8 cellular contexts compared by ENCODE assay signal in the genomic region with DNA sequence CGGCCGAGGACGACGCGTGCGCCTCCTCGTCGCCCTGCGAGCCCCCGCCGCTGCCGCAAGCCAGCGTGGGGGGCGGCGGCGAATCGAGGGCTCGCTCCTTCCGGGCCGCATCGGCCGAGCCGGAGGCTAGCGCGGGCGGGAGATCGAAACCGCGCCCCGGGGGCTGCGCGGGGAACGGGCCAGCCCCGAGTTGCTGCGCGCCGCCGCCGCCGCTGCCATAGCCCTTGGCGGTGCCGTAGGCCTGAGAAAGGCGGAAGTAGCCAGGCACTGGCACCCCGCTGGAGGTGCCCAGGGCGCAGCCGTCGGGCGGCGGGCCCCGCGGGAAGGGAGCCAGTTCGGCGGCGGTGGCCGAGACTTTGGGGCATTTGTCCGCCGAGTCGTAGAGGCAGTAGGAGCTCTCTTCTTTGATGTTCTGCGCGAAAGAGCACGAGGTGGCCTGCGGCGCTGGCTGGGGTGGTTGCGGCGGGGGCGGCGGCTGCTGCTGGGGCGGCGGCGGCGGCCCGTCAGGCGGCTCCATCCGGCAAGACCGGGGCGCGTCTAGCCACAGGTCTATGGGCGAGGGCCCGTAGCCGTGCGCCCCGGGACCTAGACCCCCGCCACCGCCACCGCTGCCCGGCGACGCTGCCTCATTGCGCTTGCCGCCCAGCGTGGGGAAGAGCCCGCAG. TPM values are rescaled to one million over a fixed set of nuclear protein-coding genes. Genes with fewer than 3 reads are reported as not detected.
DNase-seq lines count a peak whose midpoint lies in the region; ATAC-seq and TF ChIP-seq lines count a peak whose summit lies in the region.

No MANE protein-coding gene starts in this region.

- TF ChIP-seq POLR2A in HCT116 (IDR thresholded peaks at IDR 0.05; ENCODE audit: borderline replicate concordance, extremely low read depth, insufficient read depth, insufficient read length) (no peak), testis (IDR thresholded peaks at IDR 0.05) (no peak)

- TF ChIP-seq CTCF in BJ (IDR thresholded peaks at IDR 0.05; ENCODE audit: insufficient read depth, low read depth, low read length) (no peak), HCT116 (IDR thresholded peaks at IDR 0.05 in 2 of 3, conservative IDR thresholded peaks at IDR 0.05 in 1 of 3; ENCODE audit: borderline replicate concordance in 1 of 3, insufficient read depth in 1 of 3, low read depth in 2 of 3, low read length in 2 of 3) (no peak), testis (IDR thresholded peaks at IDR 0.05) (no peak)

- peak; percentile 24 for ATAC-seq in HCT116
- peak; percentile 63 to 70 for ATAC-seq in activated T-cell treated with anti-CD3 and anti-CD28 coated beads, Interleukin-2, amount 50 U/mL, for 4 hours
- ATAC-seq in left colon = peak; percentile 11

- no peaks in the 10 kb centered on the region for H3K9me2 ChIP-seq in HCT116 (ENCODE audit: insufficient read depth)

- no peak for DNase-seq in BJ (ENCODE audit: low read depth)
- DNase-seq in HCT116 (ENCODE audit: low read depth, low spot score) = no peak
- no peak for DNase-seq in activated T-cell treated with anti-CD3 and anti-CD28 coated beads, Interleukin-2, amount 50 U/mL, for 4 hours
- DNase-seq in left colon = peak; percentile 37 to 59
- no peak for DNase-seq in testis
- no peak for DNase-seq in SIG-M5 treated with dmso at 0.1 percent for 504 hours (lab: John Stamatoyannopoulos, UW; ENCODE audit: unreplicated experiment)
- no peak for DNase-seq in HUDEP-2 (lab: John Stamatoyannopoulos, UW; ENCODE audit: unreplicated experiment in 76 of 76)
- no peak for DNase-seq in superior temporal gyrus (ENCODE audit: extremely low spot score)

- TF ChIP-seq RAD21 in HCT116 (IDR thresholded peaks at IDR 0.05; ENCODE audit: low read depth) = no peak

- H4K20me1 ChIP-seq in HCT116 (ENCODE audit: insufficient read depth) = no peaks in the 10 kb centered on the region

- no TSS peak for BruUV-seq in HCT116 (replicated peaks; lab: Mats Ljungman, UMichigan)

- H3K9ac ChIP-seq in HCT116 (ENCODE audit: low read length) = peak overlapping the region; percentile 89

- H3K9me3 ChIP-seq in HCT116 (ENCODE audit: control insufficient read depth in 1 of 2, insufficient read depth in 1 of 2, low read depth in 1 of 2, low read length in 2 of 2) (no peaks in the 10 kb centered on the region), testis (no peaks in the 10 kb centered on the region)

- H3K27me3 ChIP-seq in BJ (ENCODE audit: control insufficient read depth, insufficient read depth, low read length) (no peaks in the 10 kb centered on the region), HCT116 (ENCODE audit: insufficient read depth, low read length) (no peaks in the 10 kb centered on the region), testis (no peaks in the 10 kb centered on the region)

- H3K4me1 ChIP-seq in HCT116 (ENCODE audit: control insufficient read depth in 1 of 2, insufficient read depth in 2 of 2, low read length in 2 of 2) (peaks cover 29 to 51% of the 10 kb centered on the region in 2 experiments), testis (peaks cover 12% of the 10 kb centered on the region)

- H3K4me3 ChIP-seq in BJ (ENCODE audit: low read depth, low read length) (peak overlapping the region; percentile 72), HCT116 (replicated peaks in 1 of 2; ENCODE audit: low read depth in 1 of 2, low read length in 2 of 2) (peak overlapping the region; percentile 66 to 77), testis (peak overlapping the region; percentile 39 to 53)

- H3K36me3 ChIP-seq in BJ (ENCODE audit: control insufficient read depth, insufficient read depth, low read length) (peaks cover 13% of the 10 kb centered on the region), HCT116 (ENCODE audit: control insufficient read depth in 1 of 2, insufficient read depth in 2 of 2, low read length in 2 of 2) (no peaks in the 10 kb centered on the region), testis (ENCODE audit: low read depth, missing control alignments) (no peaks in the 10 kb centered on the region)

- H3K27me3 Mint-ChIP-seq in activated T-cell treated with anti-CD3 and anti-CD28 coated beads, Interleukin-2, amount 50 U/mL, for 4 hours (ENCODE audit: low read depth) = peaks cover 74% of the 10 kb centered on the region

- no peak overlapping the region for H3K4me3 Mint-ChIP-seq in activated T-cell treated with anti-CD3 and anti-CD28 coated beads, Interleukin-2, amount 50 U/mL, for 4 hours

- no peaks in the 10 kb centered on the region for H3K9me3 Mint-ChIP-seq in activated T-cell treated with anti-CD3 and anti-CD28 coated beads, Interleukin-2, amount 50 U/mL, for 4 hours

- peaks cover 22% of the 10 kb centered on the region for H3K4me1 Mint-ChIP-seq in activated T-cell treated with anti-CD3 and anti-CD28 coated beads, Interleukin-2, amount 50 U/mL, for 4 hours (ENCODE audit: low read depth)

- no peak overlapping the region for H2AFZ ChIP-seq in HCT116 (ENCODE audit: low read depth, low read length, poor library complexity, severe bottlenecking)

- POLR2A ChIA-PET in BJ (lab: Charles Lee) (interaction anchor here (0.8 to 1.3 kb wide), 3 partner anchors 13 to 897 kb away, joined by 3 to 8 read pairs (median 6); no protein-coding TSS in a partner anchor), HCT116 (lab: Charles Lee) (interaction anchor here (2.2 kb wide), 1 partner anchor 11 kb away, joined by 7 read pairs; a partner anchor contains a TSS)

- CTCF ChIA-PET in BJ (lab: Yijun Ruan, JAX) = interaction anchor here (0.7 to 16.1 kb wide), 6 partner anchors 12 to 904 kb away, joined by 3 to 187 read pairs (median 14); a partner anchor contains a TSS
- CTCF ChIA-PET in HCT116 (lab: Charles Lee) = interaction anchor here (0.9 kb wide), 2 partner anchors 12 to 760 kb away, joined by 3 read pairs; no protein-coding TSS in a partner anchor

- H3K79me2 ChIP-seq in HCT116 (ENCODE audit: insufficient read depth, low read length) = peaks cover 63% of the 10 kb centered on the region

- no peaks in the 10 kb centered on the region for H3K36me3 Mint-ChIP-seq in activated T-cell treated with anti-CD3 and anti-CD28 coated beads, Interleukin-2, amount 50 U/mL, for 4 hours (ENCODE audit: insufficient read depth)

- WGBS in testis, 2 donors = 0% methylated on average over 18 to 42 of the region's 92 CpGs

- intact Hi-C loops in HCT116 (cut with micrococcal nuclease) (no loop called here), left colon (cut with DNase I, micrococcal nuclease) (loop anchor here in 1 of 2 donors (10.0 kb wide), 1 partner anchor 1319 kb away; no protein-coding TSS in a partner anchor), testis (cut with DNase I; ENCODE audit: low total_unique reads) (no loop called here)

- H3K27ac ChIP-seq in HCT116 (ENCODE audit: low read depth, low read length) (peak overlapping the region; percentile 91), testis (no peak overlapping the region)

- H3K4me2 ChIP-seq in HCT116 (ENCODE audit: low read length) = peak overlapping the region; percentile 97

- RAD21 ChIA-PET in HCT116 (lab: Charles Lee; ENCODE audit: low non-redundant PET in 1 of 2, low total read pairs in 2 of 2, uncharacterized antibody in 2 of 2, unreplicated experiment in 2 of 2) = interaction anchor here in 1 of 2 experiments (1.1 kb wide), 1 partner anchor 58 kb away, joined by 3 read pairs; no protein-coding TSS in a partner anchor

TF ChIP-seq in HCT116, 20 proteins besides CTCF, POLR2A, EP300 and RAD21 (continues in another document):
- TF ChIP-seq, protein P1, sequence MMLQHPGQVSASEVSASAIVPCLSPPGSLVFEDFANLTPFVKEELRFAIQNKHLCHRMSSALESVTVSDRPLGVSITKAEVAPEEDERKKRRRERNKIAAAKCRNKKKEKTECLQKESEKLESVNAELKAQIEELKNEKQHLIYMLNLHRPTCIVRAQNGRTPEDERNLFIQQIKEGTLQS (IDR thresholded peaks at IDR 0.05) = no peak
- TF ChIP-seq CEBPB (IDR thresholded peaks at IDR 0.05; ENCODE audit: low read depth) (no peak), ZFX (IDR thresholded peaks at IDR 0.05) (peak; percentile 94)

RNA-seq across cellular contexts. Expression of a gene that starts 0.6 kb away (rescaled TPM):
- 54.7 and 59.6 TPM in 2 replicates for polyA plus RNA-seq in BJ (2011; rRNA removed)
- polyA minus RNA-seq in BJ (2011; rRNA and poly(A)+ RNA removed) = 32.3 and 43.4 TPM in 2 replicates
- 19.6 TPM for total RNA-seq in HCT116 (2021; ENCODE audit: unreplicated experiment)
- 7.9 and 13.3 TPM in 2 replicates for polyA plus RNA-seq in HCT116 (2012)
- total RNA-seq in activated T-cell treated with anti-CD3 and anti-CD28 coated beads, Interleukin-2, amount 50 U/mL, for 4 hours = under 1 TPM; 0.08 to 0.14 (median 0.10) TPM
- total RNA-seq in left colon = 10 to 100 TPM; 23.4 to 30.0 TPM
- total RNA-seq in testis = 1 to 10 TPM in 1 of 2 donors, under 1 TPM in 1; 0.31 to 1.8 TPM
- polyA plus RNA-seq in testis (ENCODE audit: insufficient read depth, low read depth, low replicate concordance) = 1.6 TPM

RNA-seq across cellular contexts. Expression of a gene that starts 8.2 kb away (rescaled TPM):
- polyA plus RNA-seq in BJ (2011; rRNA removed) (12.6 and 15.0 TPM in 2 replicates), testis (ENCODE audit: insufficient read depth, low read depth, low replicate concordance) (1.0 TPM)
- polyA minus RNA-seq in BJ (2011; rRNA and poly(A)+ RNA removed) = 1.4 and 3.4 TPM in 2 replicates
- total RNA-seq in HCT116 (2021; ENCODE audit: unreplicated experiment) (91.0 TPM), left colon (10 to 100 TPM; 18.0 to 28.6 TPM), testis (under 1 TPM; 0.25 to 0.39 TPM)
- polyA plus RNA-seq in HCT116 (2012) = 48.2 and 62.8 TPM in 2 replicates
- total RNA-seq in activated T-cell treated with anti-CD3 and anti-CD28 coated beads, Interleukin-2, amount 50 U/mL, for 4 hours = under 1 TPM in 2 of 3 donors, not detected in 1; 0.28 to 0.76 TPM

RNA-seq across cellular contexts. Expression of a gene that starts 11.5 kb away (rescaled TPM):
- 27.7 and 34.0 TPM in 2 replicates for polyA plus RNA-seq in BJ (2011; rRNA removed)
- polyA minus RNA-seq in BJ (2011; rRNA and poly(A)+ RNA removed) = 8.4 and 15.0 TPM in 2 replicates
- total RNA-seq in HCT116 (2021; ENCODE audit: unreplicated experiment) = 6.8 TPM
- polyA plus RNA-seq in HCT116 (2012) = 3.9 and 4.6 TPM in 2 replicates
- not detected for total RNA-seq in activated T-cell treated with anti-CD3 and anti-CD28 coated beads, Interleukin-2, amount 50 U/mL, for 4 hours
- 1 to 10 TPM; 3.1 to 6.1 TPM for total RNA-seq in left colon
- total RNA-seq in testis = under 1 TPM in 1 of 2 donors, not detected in 1; 0.25 TPM
- 0.96 TPM for polyA plus RNA-seq in testis (ENCODE audit: insufficient read depth, low read depth, low replicate concordance)

RNA-seq across cellular contexts. Expression of a gene that starts 17.1 kb away (rescaled TPM):
- polyA plus RNA-seq in BJ (2011; rRNA removed) (3.8 and 4.4 TPM in 2 replicates), testis (ENCODE audit: insufficient read depth, low read depth, low replicate concordance) (13.1 TPM)
- polyA minus RNA-seq in BJ (2011; rRNA and poly(A)+ RNA removed) = 1.4 and 2.3 TPM in 2 replicates
- total RNA-seq in HCT116 (2021; ENCODE audit: unreplicated experiment) (15.0 TPM), left colon (10 to 100 TPM; 30.2 to 38.9 TPM), testis (1 to 10 TPM; 3.1 to 7.8 TPM)
- polyA plus RNA-seq in HCT116 (2012) = 8.0 and 10.6 TPM in 2 replicates
- total RNA-seq in activated T-cell treated with anti-CD3 and anti-CD28 coated beads, Interleukin-2, amount 50 U/mL, for 4 hours = not detected

RNA-seq across cellular contexts. Expression of a gene that starts 21.2 kb away (rescaled TPM):
- polyA plus RNA-seq in BJ (2011; rRNA removed) = 0.09 and 0.15 TPM in 2 replicates
- 0.77 TPM in 1 of 2 replicates, not detected in the other for polyA minus RNA-seq in BJ (2011; rRNA and poly(A)+ RNA removed)
- 9.2 TPM for total RNA-seq in HCT116 (2021; ENCODE audit: unreplicated experiment)
- 5.6 and 5.7 TPM in 2 replicates for polyA plus RNA-seq in HCT116 (2012)
- total RNA-seq in activated T-cell treated with anti-CD3 and anti-CD28 coated beads, Interleukin-2, amount 50 U/mL, for 4 hours = not detected
- 10 to 100 TPM; 16.4 to 23.2 TPM for total RNA-seq in left colon
- total RNA-seq in testis = 1 to 10 TPM in 1 of 2 donors, under 1 TPM in 1; 0.93 to 2.4 TPM
- 2.8 TPM for polyA plus RNA-seq in testis (ENCODE audit: insufficient read depth, low read depth, low replicate concordance)

Comparison
In these comparisons a context has a peak if more than half of its experiments do, and no peak if none do; other contexts are left out.
1. DNase-seq: peak in left colon (2 of 2); none in BJ (single experiment), HCT116 (single experiment), activated T-cell treated with anti-CD3 and anti-CD28 coated beads, Interleukin-2, amount 50 U/mL, for 4 hours (single experiment), testis (single experiment), SIG-M5 treated with dmso at 0.1 percent for 504 hours (single experiment), HUDEP-2 (0 of 76) and superior temporal gyrus (single experiment).
2. ATAC-seq: peak in every context shown above with its lines; median percentile 66 in activated T-cell treated with anti-CD3 and anti-CD28 coated beads, Interleukin-2, amount 50 U/mL, for 4 hours; 24 in HCT116; 11 in left colon.
3. RNA of a gene that starts 8.2 kb away (total RNA-seq): 91.0 TPM in HCT116 (single experiment) and 18.0 to 28.6 TPM in left colon; 0.25 to 0.39 TPM in testis and 0.28 to 0.76 TPM in activated T-cell treated with anti-CD3 and anti-CD28 coated beads, Interleukin-2, amount 50 U/mL, for 4 hours; every median in the first group is over 10 times any median in the second.
4. Peak in every context shown above with its lines, with median percentiles within 50 percentile points of each other: H3K4me3 ChIP-seq.